ENCODE assay signal across 20 cellular contexts in the genomic region with DNA sequence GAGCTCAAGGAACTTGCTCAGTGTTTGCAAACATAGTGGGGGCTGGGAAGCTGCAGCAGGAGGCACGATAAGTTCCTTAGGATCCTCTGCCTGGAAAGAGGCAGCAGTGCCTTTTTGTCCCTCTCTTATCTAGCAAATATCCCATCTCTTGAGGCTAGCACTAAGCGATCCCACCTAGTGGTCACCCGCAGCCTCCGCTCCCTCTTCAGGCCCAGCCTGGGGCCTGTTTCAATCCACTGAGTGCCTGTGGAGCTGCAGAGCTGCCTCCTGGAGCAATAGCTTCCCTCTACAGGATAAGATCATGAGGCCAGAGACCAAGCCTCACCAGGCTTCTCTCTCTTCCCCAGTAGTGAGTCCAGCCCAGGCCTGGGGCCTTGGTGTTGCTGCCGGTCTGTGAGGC.
DNase-seq lines count a peak whose midpoint lies in the region; ATAC-seq and TF ChIP-seq lines count a peak whose summit lies in the region.
"Had no signal": no experiment of that assay in that cellular context is flagged by ENCODE, and none has a peak within 500 bp of the region (broad histone marks: within the 10 kb centered on the region; RNA-seq: fewer than 3 reads in every experiment).

No MANE protein-coding gene starts in this region.

- in situ Hi-C loops in SK-MEL-5 (cut with HindIII; ENCODE audit: low pct_unique_long_range_greater_than_20kb, low sequenced_read_pairs), result no loop called here

- TF ChIP-seq CTCF in type B pancreatic cell (conservative IDR thresholded peaks at IDR 0.05) (peak; percentile 61), foreskin keratinocyte (conservative IDR thresholded peaks at IDR 0.05) (no peak)

- no peak overlapping the region for H3K4me3 Mint-ChIP-seq in type B pancreatic cell
- H3K4me3 Mint-ChIP-seq: activated T-cell treated with anti-CD3 and anti-CD28 coated beads, Interleukin-2, amount 50 U/mL, for 4 hours; CD4-positive, alpha-beta T cell; stimulated activated effector memory CD8-positive, alpha-beta T cell treated with anti-CD3 and anti-CD28 coated beads, Interleukin-12 subunit alpha, Interleukin-12 subunit beta, amount 100 ng/mL, for 72 hours had no signal

- H3K27me3 ChIP-seq in foreskin keratinocyte, result peaks cover 5% of the 10 kb centered on the region

- H3K36me3 Mint-ChIP-seq in type B pancreatic cell, result no peaks in the 10 kb centered on the region
- H3K36me3 Mint-ChIP-seq: stimulated activated effector memory CD8-positive, alpha-beta T cell treated with anti-CD3 and anti-CD28 coated beads, Interleukin-12 subunit alpha, Interleukin-12 subunit beta, amount 100 ng/mL, for 72 hours had no signal

- DNase-seq in NCI-H82 (lab: John Stamatoyannopoulos, UW) (peak; percentile 36), NCI-H82 treated with DMSO at 0.1 percent for 48 hours (lab: John Stamatoyannopoulos, UW; ENCODE audit: unreplicated experiment) (no peak), SK-MEL-5 (ENCODE audit: low read depth, low spot score) (peak; percentile 20), iPS DF 19.7 (ENCODE audit: low read depth, low spot score) (peak; percentile 50), type B pancreatic cell (ENCODE audit: extremely low spot score, unreplicated experiment) (no peak), foreskin keratinocyte (no peak), caudate nucleus (lab: John Stamatoyannopoulos, UW) (no peak)
- DNase-seq: activated CD4-positive, alpha-beta T cell treated with anti-CD3 and anti-CD28 coated beads, Interleukin-2, amount 50 U/mL, for 4 hours; activated T-cell treated with anti-CD3 and anti-CD28 coated beads, Interleukin-2, amount 50 U/mL, for 4 hours; CD4-positive, alpha-beta T cell; effector memory CD4-positive, alpha-beta T cell; Karpas-422; left ventricle myocardium inferior; NCI-H1436; NCI-H446; spleen; tibial artery had no signal

- H3K27ac ChIP-seq in foreskin keratinocyte (no peak overlapping the region), caudate nucleus (ENCODE audit: low read depth, low read length) (no peak overlapping the region)
- H3K27ac ChIP-seq: left ventricle myocardium inferior, SK-N-MC, tibial artery had no signal

- peaks cover 8% of the 10 kb centered on the region for H3K4me1 Mint-ChIP-seq in type B pancreatic cell (ENCODE audit: unreplicated experiment)

- no peak overlapping the region for H3K27ac Mint-ChIP-seq in type B pancreatic cell
- H3K27ac Mint-ChIP-seq: CD4-positive, alpha-beta T cell; stimulated activated effector memory CD8-positive, alpha-beta T cell treated with anti-CD3 and anti-CD28 coated beads, Interleukin-12 subunit alpha, Interleukin-12 subunit beta, amount 100 ng/mL, for 72 hours had no signal

- H3K27me3 Mint-ChIP-seq in type B pancreatic cell, result peaks cover 9% of the 10 kb centered on the region
- H3K27me3 Mint-ChIP-seq: CD4-positive, alpha-beta T cell had no signal

- no peak for ATAC-seq in GM18498 (IDR thresholded peaks at IDR 0.05; ENCODE audit: unreplicated experiment)
- ATAC-seq in foreskin keratinocyte, result no peak
- ATAC-seq: activated T-cell treated with anti-CD3 and anti-CD28 coated beads, Interleukin-2, amount 50 U/mL, for 4 hours; stimulated activated effector memory CD8-positive, alpha-beta T cell treated with anti-CD3 and anti-CD28 coated beads, Interleukin-12 subunit alpha, Interleukin-12 subunit beta, amount 100 ng/mL, for 72 hours had no signal

- peaks cover 8% of the 10 kb centered on the region for H3K4me1 ChIP-seq in foreskin keratinocyte

- no peaks in the 10 kb centered on the region for H3K9me3 Mint-ChIP-seq in type B pancreatic cell
- H3K9me3 Mint-ChIP-seq: activated T-cell treated with anti-CD3 and anti-CD28 coated beads, Interleukin-2, amount 50 U/mL, for 4 hours; CD4-positive, alpha-beta T cell; stimulated activated effector memory CD8-positive, alpha-beta T cell treated with anti-CD3 and anti-CD28 coated beads, Interleukin-12 subunit alpha, Interleukin-12 subunit beta, amount 100 ng/mL, for 72 hours had no signal

Comparison
In these comparisons a context has a peak if more than half of its experiments do, and no peak if none do; other contexts are left out.
1. DNase-seq: peak in NCI-H82 (single experiment), SK-MEL-5 (single experiment) and iPS DF 19.7 (single experiment); none in NCI-H82 treated with DMSO at 0.1 percent for 48 hours (single experiment), type B pancreatic cell (single experiment), foreskin keratinocyte (0 of 2) and caudate nucleus (0 of 61).